In genomic region chr3:127455541-127456450, GRCh38 we compare ENCODE assay signal across 8 cellular contexts.
A peak's percentile ranks its signal among the peaks of the same experiment; 100 is the strongest.
DNase-seq lines count a peak whose midpoint lies in the region; ATAC-seq and TF ChIP-seq lines count a peak whose summit lies in the region.

No MANE protein-coding gene starts in this region.

- H3K27me3 ChIP-seq in adipocyte (replicated peaks; ENCODE audit: control insufficient read depth, insufficient read depth, low read length) (peaks cover 62% of the 10 kb centered on the region), heart right ventricle (peaks cover 15 to 78% (median 70%) of the 10 kb centered on the region in 7 donors), parathyroid adenoma (ENCODE audit: control insufficient read depth, insufficient read depth, low read length) (no peaks in the 10 kb centered on the region)

- no peaks in the 10 kb centered on the region for H3K79me2 ChIP-seq in parathyroid adenoma

- intact Hi-C loops in heart right ventricle (cut with DNase I), result loop anchor here (2.0 to 10.0 kb wide), 12 partner anchors 92 to 931 kb away; partner anchors contain the start of genes CHST13 (in 4 of the 10) and PLXNA1 (in 3 of the 10)

- no peak overlapping the region for H3K27ac ChIP-seq in heart right ventricle
- H3K27ac ChIP-seq in parathyroid adenoma, result no peak overlapping the region

- ATAC-seq in heart right ventricle (peak; percentile 83 to 94 (median 89)), HG03045 (IDR thresholded peaks at IDR 0.05; ENCODE audit: unreplicated experiment) (no peak)

- no peaks in the 10 kb centered on the region for H3K36me3 ChIP-seq in adipocyte (ENCODE audit: control insufficient read depth, insufficient read depth, low read length, severe bottlenecking)
- no peaks in the 10 kb centered on the region for H3K36me3 ChIP-seq in heart right ventricle
- H3K36me3 ChIP-seq in parathyroid adenoma (ENCODE audit: control insufficient read depth, insufficient read depth, low read length), result no peaks in the 10 kb centered on the region

- WGBS in heart right ventricle, 2 donors, result 2% methylated on average over 53 to 67 of the region's 67 CpGs

- H3K9me3 ChIP-seq in adipocyte (ENCODE audit: control insufficient read depth, low read length) (no peaks in the 10 kb centered on the region), heart right ventricle (no peaks in the 10 kb centered on the region), parathyroid adenoma (ENCODE audit: control insufficient read depth, low read length) (no peaks in the 10 kb centered on the region)

- in situ Hi-C loops in KBM-7 (cut with MboI; ENCODE audit: low pct_unique_long_range_greater_than_20kb, low sequenced_read_pairs), result no loop called here

- peak overlapping the region; percentile 64 for H2AFZ ChIP-seq in parathyroid adenoma

- H3K4me3 ChIP-seq in adipocyte (ENCODE audit: low read length) (peak overlapping the region; percentile 63), heart right ventricle (peak overlapping the region in 9 of 10 donors; percentile 12 to 42 (median 35)), parathyroid adenoma (ENCODE audit: low read depth, low read length) (no peak overlapping the region)

- DNase-seq in CMK (ENCODE audit: low read depth) (peak; percentile 15), GM20000 (ENCODE audit: low spot score) (peak; percentile 93), KBM-7 (peak; percentile 83), adipocyte (ENCODE audit: low read depth) (peak; percentile 86), heart right ventricle (peak; percentile 47 to 73)

- TF ChIP-seq CTCF in GM20000 (IDR thresholded peaks at IDR 0.05; ENCODE audit: extremely low read depth, missing control alignments) (peak; percentile 98), heart right ventricle (IDR thresholded peaks at IDR 0.05) (peak; percentile 72 to 98 (median 92)), parathyroid adenoma (IDR thresholded peaks at IDR 0.05) (peak; percentile 94)

- H3K9ac ChIP-seq in adipocyte (ENCODE audit: low read length) (peak overlapping the region; percentile 41), parathyroid adenoma (no peak overlapping the region)

- H3K4me1 ChIP-seq in adipocyte (ENCODE audit: control insufficient read depth, insufficient read depth, low read length) (peaks cover 13% of the 10 kb centered on the region), heart right ventricle (peaks cover 6 to 26% (median 21%) of the 10 kb centered on the region in 9 donors), parathyroid adenoma (no peaks in the 10 kb centered on the region)

- peak overlapping the region; percentile 50 for H3K4me2 ChIP-seq in parathyroid adenoma (ENCODE audit: low read length)

TF ChIP-seq in PFSK-1, 5 proteins besides CTCF, POLR2A, EP300 and RAD21:
- TF ChIP-seq REST (IDR thresholded peaks at IDR 0.05; ENCODE audit: insufficient read depth in 1 of 2, low read depth in 2 of 2, low read length in 2 of 2) (no peak), POLR2AphosphoS5 (IDR thresholded peaks at IDR 0.05; ENCODE audit: low read depth, low read length) (no peak), FOXP2 (optimal IDR thresholded peaks at IDR 0.05; ENCODE audit: borderline replicate concordance, extremely low read depth, extremely low read length, insufficient read depth) (peak; percentile 62), TAF1 (IDR thresholded peaks at IDR 0.05; ENCODE audit: borderline replicate concordance, insufficient read depth, low read length) (no peak)

Comparison
In these comparisons a context has a peak if more than half of its experiments do, and no peak if none do; other contexts are left out.
1. DNase-seq: peak in every context shown above with its lines; median percentile 93 in GM20000; 86 in adipocyte; 83 in KBM-7; 60 in heart right ventricle; 15 in CMK.